Comparison of ENCODE assay signal across 14 cellular contexts in genomic region chr7:1889556-1890181, GRCh38.
DNase-seq lines count a peak whose midpoint lies in the region; ATAC-seq and TF ChIP-seq lines count a peak whose summit lies in the region.
"Had no signal": no experiment of that assay in that cellular context is flagged by ENCODE, and none has a peak within 500 bp of the region (broad histone marks: within the 10 kb centered on the region; RNA-seq: fewer than 3 reads in every experiment).

No MANE protein-coding gene starts in this region.

- H3K4me3 ChIP-seq in CD8-positive, alpha-beta T cell (ENCODE audit: low read depth, low read length): no peak overlapping the region
- no peak overlapping the region for H3K4me3 ChIP-seq in GM23338
- H3K4me3 ChIP-seq: gastroesophageal sphincter, tibial nerve had no signal

- H3K4me2 ChIP-seq in GM23338: no peak overlapping the region

- peak overlapping the region; percentile 82 for H3K27ac Mint-ChIP-seq in CD8-positive, alpha-beta T cell
- H3K27ac Mint-ChIP-seq in naive B cell (peak overlapping the region in 5 of 6 donors; percentile 29 to 82 (median 69)), GM23338 (no peak overlapping the region; the same call in 1 of the 2 replicates)

- H3K4me1 Mint-ChIP-seq in CD8-positive, alpha-beta T cell (ENCODE audit: low read depth): peaks cover 35% of the 10 kb centered on the region
- H3K4me1 Mint-ChIP-seq in naive B cell: peaks cover 6 to 18% (median 18%) of the 10 kb centered on the region in 3 donors
- no peaks in the 10 kb centered on the region; the same call in 2 of the 3 replicates for H3K4me1 Mint-ChIP-seq in GM23338

- H3K9me2 ChIP-seq in GM23338 (ENCODE audit: insufficient read depth): no peaks in the 10 kb centered on the region

- CTCF ChIA-PET in CD8-positive, alpha-beta T cell (lab: Charles Lee): no interaction called here

- no peak overlapping the region for H3K4me3 Mint-ChIP-seq in CD8-positive, alpha-beta T cell
- peak overlapping the region in 1 of 8 donors; percentile 13 for H3K4me3 Mint-ChIP-seq in naive B cell
- no peak overlapping the region for H3K4me3 Mint-ChIP-seq in GM23338

- H4K20me1 ChIP-seq in GM23338 (replicated peaks; ENCODE audit: insufficient read depth): no peaks in the 10 kb centered on the region

- no peaks in the 10 kb centered on the region for H3K9me3 ChIP-seq in CD8-positive, alpha-beta T cell (ENCODE audit: low read length)
- H3K9me3 ChIP-seq: gastroesophageal sphincter, tibial nerve had no signal

- H3K36me3 ChIP-seq in CD8-positive, alpha-beta T cell (ENCODE audit: insufficient read depth, low read length): peaks cover 24% of the 10 kb centered on the region
- no peaks in the 10 kb centered on the region for H3K36me3 ChIP-seq in GM23338 (ENCODE audit: insufficient read depth)

- ATAC-seq in CD8-positive, alpha-beta T cell: peak; percentile 49
- no peak for ATAC-seq in naive B cell (ENCODE audit: low read depth in 2 of 2)
- ATAC-seq in GM23338: no peak
- ATAC-seq: gastroesophageal sphincter, left ventricle myocardium superior had no signal

- H3K4me1 ChIP-seq in CD8-positive, alpha-beta T cell (ENCODE audit: insufficient read depth, low read length): peaks cover 14% of the 10 kb centered on the region
- no peaks in the 10 kb centered on the region for H3K4me1 ChIP-seq in GM23338 (ENCODE audit: insufficient read depth)
- H3K4me1 ChIP-seq: gastroesophageal sphincter, tibial nerve had no signal

- H3K36me3 Mint-ChIP-seq in CD8-positive, alpha-beta T cell: peaks cover 62% of the 10 kb centered on the region
- H3K36me3 Mint-ChIP-seq in naive B cell: peaks cover 0 to 9% of the 10 kb centered on the region in 2 donors
- H3K36me3 Mint-ChIP-seq in GM23338 (ENCODE audit: low read depth): peaks cover 34% of the 10 kb centered on the region

- H3K27me3 Mint-ChIP-seq in CD8-positive, alpha-beta T cell (ENCODE audit: low read depth): no peaks in the 10 kb centered on the region
- no peaks in the 10 kb centered on the region for H3K27me3 Mint-ChIP-seq in naive B cell
- peaks cover 18% of the 10 kb centered on the region for H3K27me3 Mint-ChIP-seq in GM23338 (ENCODE audit: insufficient read depth, low read depth, poor library complexity)

- H3K79me2 ChIP-seq in GM23338 (replicated peaks; ENCODE audit: insufficient read depth): no peaks in the 10 kb centered on the region

- H3K9me3 Mint-ChIP-seq in CD8-positive, alpha-beta T cell: no peaks in the 10 kb centered on the region
- H3K9me3 Mint-ChIP-seq in naive B cell (no peaks in the 10 kb centered on the region), GM23338 (peaks cover 20% of the 10 kb centered on the region)

- H3K27me3 ChIP-seq in CD8-positive, alpha-beta T cell (ENCODE audit: insufficient read depth, low read length): no peaks in the 10 kb centered on the region
- no peaks in the 10 kb centered on the region for H3K27me3 ChIP-seq in GM23338 (ENCODE audit: insufficient read depth)
- H3K27me3 ChIP-seq: gastroesophageal sphincter, tibial nerve had no signal

- intact Hi-C loops in CD8-positive, alpha-beta T cell (cut with DNase I, micrococcal nuclease): loop anchor here in 1 of 2 experiments (5.0 kb wide), 1 partner anchor 33 kb away; no protein-coding TSS in a partner anchor

- POLR2A ChIA-PET in CD8-positive, alpha-beta T cell (lab: Charles Lee): no interaction called here

- peak in 2 of 7 experiments; percentile 13 to 26 for DNase-seq in CD8-positive, alpha-beta T cell
- DNase-seq in HT1080 (ENCODE audit: low read depth) (peak; percentile 80), astrocyte of the hippocampus (ENCODE audit: low read depth, low spot score) (peak; percentile 83), naive B cell (no peak), NK-92 (lab: John Stamatoyannopoulos, UW; ENCODE audit: unreplicated experiment) (no peak), GM23338 (ENCODE audit: low spot score) (no peak), GM19240 (ENCODE audit: insufficient read length, low spot score) (no peak)
- DNase-seq: activated CD4-positive, alpha-beta T cell treated with anti-CD3 and anti-CD28 coated beads, Interleukin-2, amount 50 U/mL, for 1 hour; Kasumi-1; left ventricle myocardium superior; NCI-H446; Right ventricle myocardium superior had no signal

- H3K27ac ChIP-seq in CD8-positive, alpha-beta T cell (ENCODE audit: low read depth, low read length): no peak overlapping the region
- no peak overlapping the region for H3K27ac ChIP-seq in GM23338 (ENCODE audit: low read depth)
- H3K27ac ChIP-seq: gastroesophageal sphincter, tibial nerve had no signal

- H3F3A ChIP-seq in GM23338 (replicated peaks; ENCODE audit: low read depth): peaks cover 18% of the 10 kb centered on the region

- TF ChIP-seq CTCF in CD8-positive, alpha-beta T cell (IDR thresholded peaks at IDR 0.05): no peak
- no peak for TF ChIP-seq CTCF in GM23338 (conservative IDR thresholded peaks at IDR 0.05; ENCODE audit: low read depth in 2 of 2)

- H2AFZ ChIP-seq in GM23338: no peak overlapping the region

TF ChIP-seq in GM23338, 12 proteins besides CTCF, POLR2A, EP300 and RAD21:
- TF ChIP-seq EZH2phosphoT487 (IDR thresholded peaks at IDR 0.05; ENCODE audit: unreplicated experiment) (no peak), NANOG (IDR thresholded peaks at IDR 0.05; ENCODE audit: borderline replicate concordance) (no peak), REST (IDR thresholded peaks at IDR 0.05; ENCODE audit: unreplicated experiment) (no peak), POLR2AphosphoS5 (IDR thresholded peaks at IDR 0.05; ENCODE audit: low read depth) (no peak)

Comparison
In these comparisons a context has a peak if more than half of its experiments do, and no peak if none do; other contexts are left out.
1. DNase-seq: peak in HT1080 (single experiment) and astrocyte of the hippocampus (single experiment); none in naive B cell (single experiment), NK-92 (single experiment), GM23338 (single experiment) and GM19240 (single experiment).